Comparison of ENCODE assay signal across 12 cellular contexts in genomic region chr6:32610897-32611296, GRCh38. TPM values are rescaled to one million over a fixed set of nuclear protein-coding genes. Genes with fewer than 3 reads are reported as not detected.
"Had no signal": no experiment of that assay in that cellular context is flagged by ENCODE, and none has a peak within 500 bp of the region (broad histone marks: within the 10 kb centered on the region; RNA-seq: fewer than 3 reads in every experiment).

No MANE protein-coding gene starts in this region.

- H3K9me3 ChIP-seq: colonic mucosa, esophagus squamous epithelium, left ventricle myocardium inferior, transverse colon had no signal

- H3K36me3 Mint-ChIP-seq: brain had no signal

- DNase-seq: activated naive CD8-positive, alpha-beta T cell treated with anti-CD3 and anti-CD28 coated beads, Interleukin-2, amount 10 ng/mL, durations not matched to agents 7 days and 5 days; colonic mucosa; esophagus squamous epithelium; left ventricle myocardium inferior; occipital lobe; transverse colon had no signal

- H3K36me3 ChIP-seq: colonic mucosa, esophagus squamous epithelium, left ventricle myocardium inferior, transverse colon had no signal

- FAIRE-seq: keratinocyte had no signal

- H3K4me3 Mint-ChIP-seq: activated naive CD8-positive, alpha-beta T cell treated with anti-CD3 and anti-CD28 coated beads, Interleukin-2, amount 10 ng/mL, durations not matched to agents 7 days and 5 days; brain; nephron had no signal

- H3K4me2 ChIP-seq: hepatocyte had no signal

- H2AFZ ChIP-seq: hepatocyte had no signal

- H3K9me3 Mint-ChIP-seq: nephron had no signal

- H3K27me3 ChIP-seq: colonic mucosa, esophagus squamous epithelium, hepatocyte, transverse colon had no signal

- H3K4me3 ChIP-seq: colonic mucosa, hepatocyte, left ventricle myocardium inferior, transverse colon had no signal

- H3K4me1 Mint-ChIP-seq: activated naive CD8-positive, alpha-beta T cell treated with anti-CD3 and anti-CD28 coated beads, Interleukin-2, amount 10 ng/mL, durations not matched to agents 7 days and 5 days; brain; nephron had no signal

- H3K79me2 ChIP-seq: hepatocyte had no signal

- H3K27ac ChIP-seq: colonic mucosa, hepatocyte had no signal

- H3K27ac Mint-ChIP-seq: activated naive CD8-positive, alpha-beta T cell treated with anti-CD3 and anti-CD28 coated beads, Interleukin-2, amount 10 ng/mL, durations not matched to agents 7 days and 5 days; brain; nephron had no signal

- H3K4me1 ChIP-seq: colonic mucosa, esophagus squamous epithelium, left ventricle myocardium inferior, transverse colon had no signal

RNA-seq across cellular contexts. Expression of gene HLA-DRB1, which starts 21.2 kb away (rescaled TPM):
- total RNA-seq: fibroblast of villous mesenchyme had no signal

RNA-seq across cellular contexts. Expression of gene HLA-DQA1, which starts 26.3 kb away (rescaled TPM):
- total RNA-seq: fibroblast of villous mesenchyme, glomerular endothelial cell, hepatocyte had no signal
- polyA plus RNA-seq: hepatocyte, keratinocyte had no signal

RNA-seq across cellular contexts. Expression of gene HLA-DQB1, which starts 55.6 kb away (rescaled TPM):
- total RNA-seq: fibroblast of villous mesenchyme had no signal
